In the genomic region with DNA sequence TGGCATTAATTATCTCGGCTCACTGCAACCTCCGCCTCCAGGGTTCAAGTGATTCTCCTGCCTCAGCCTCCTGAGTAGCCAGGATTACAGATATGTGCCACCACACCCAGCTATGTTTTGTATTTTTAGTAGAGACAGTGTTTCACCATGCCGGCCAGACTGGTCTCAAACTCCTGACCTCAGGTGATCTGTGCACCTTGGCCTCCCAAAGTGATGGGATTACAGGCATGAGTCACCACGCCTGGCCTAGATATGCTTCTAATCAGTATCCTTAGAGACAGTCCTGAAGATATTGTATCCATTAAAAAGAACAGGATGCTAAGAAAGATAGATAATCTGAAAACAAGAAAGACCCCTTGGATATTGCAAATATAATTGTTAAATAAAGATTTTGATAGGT, we compare ENCODE assay signal across 22 cellular contexts. TPM values are rescaled to one million over a fixed set of nuclear protein-coding genes. Genes with fewer than 3 reads are reported as not detected.
"Had no signal": no experiment of that assay in that cellular context is flagged by ENCODE, and none has a peak within 500 bp of the region (broad histone marks: within the 10 kb centered on the region; RNA-seq: fewer than 3 reads in every experiment).

No MANE protein-coding gene starts in this region.

- H3K36me3 ChIP-seq: gastroesophageal sphincter, left ventricle myocardium inferior, lower lobe of right lung, right atrium auricular region, suprapubic skin, thyroid gland, upper lobe of right lung had no signal

- ATAC-seq: gastroesophageal sphincter; stimulated activated effector memory CD8-positive, alpha-beta T cell treated with anti-CD3 and anti-CD28 coated beads, Interleukin-12 subunit alpha, Interleukin-12 subunit beta, amount 100 ng/mL, for 72 hours; stimulated activated naive CD8-positive, alpha-beta T cell treated with anti-CD3 and anti-CD28 coated beads, Interleukin-15, Interleukin-2, amounts not matched to agents 100 U/mL and 50 U/mL, for 24 hours had no signal

- H3K4me3 Mint-ChIP-seq: endodermal cell; stimulated activated effector memory CD8-positive, alpha-beta T cell treated with anti-CD3 and anti-CD28 coated beads, Interleukin-12 subunit alpha, Interleukin-12 subunit beta, amount 100 ng/mL, for 72 hours had no signal

- H3K27ac ChIP-seq: gastroesophageal sphincter, left ventricle myocardium inferior, lower lobe of right lung, right atrium auricular region, suprapubic skin, thyroid gland, upper lobe of right lung had no signal

- H3K9me3 ChIP-seq: gastroesophageal sphincter, left ventricle myocardium inferior, lower lobe of right lung, right atrium auricular region, suprapubic skin, thyroid gland, upper lobe of right lung had no signal

- H3K27me3 ChIP-seq: gastroesophageal sphincter, right atrium auricular region, suprapubic skin, thyroid gland, upper lobe of right lung had no signal

- H3K4me2 ChIP-seq: smooth muscle cell had no signal

- H3K9me3 Mint-ChIP-seq: endodermal cell, mesothelial cell of epicardium, nephron had no signal

- H3K36me3 Mint-ChIP-seq: memory B cell; mesothelial cell of epicardium; stimulated activated effector memory CD8-positive, alpha-beta T cell treated with anti-CD3 and anti-CD28 coated beads, Interleukin-12 subunit alpha, Interleukin-12 subunit beta, amount 100 ng/mL, for 72 hours had no signal

- H3K4me3 ChIP-seq: right atrium auricular region, smooth muscle cell, suprapubic skin, thyroid gland had no signal

- FAIRE-seq: endothelial cell of umbilical vein, keratinocyte had no signal

- H3K4me1 Mint-ChIP-seq: endodermal cell had no signal

- H3K27ac Mint-ChIP-seq: endodermal cell; stimulated activated effector memory CD8-positive, alpha-beta T cell treated with anti-CD3 and anti-CD28 coated beads, Interleukin-12 subunit alpha, Interleukin-12 subunit beta, amount 100 ng/mL, for 72 hours had no signal

- H3K4me1 ChIP-seq: gastroesophageal sphincter, left ventricle myocardium inferior, right atrium auricular region, suprapubic skin, thyroid gland had no signal

- DNase-seq: dermis blood vessel endothelial cell; effector CD4-positive, alpha-beta T cell; endodermal cell; glutamatergic neuron; left ventricle myocardium inferior; lower lobe of right lung; stimulated activated CD4-positive, alpha-beta T cell treated with anti-CD3 and anti-CD28 coated beads, Interleukin-4, amount 100 ng/mL, for 1 hour; stimulated activated CD8-positive, alpha-beta memory T cell treated with anti-CD3 and anti-CD28 coated beads, Interleukin-4, amount 100 ng/mL, for 48 hours; stimulated activated naive CD8-positive, alpha-beta T cell treated with anti-CD3 and anti-CD28 coated beads, Interleukin-15, Interleukin-2, amounts not matched to agents 100 U/mL and 50 U/mL, for 24 hours; thyroid gland; upper lobe of right lung had no signal

RNA-seq across cellular contexts. Expression of gene IPCEF1, which starts 3.1 kb away (rescaled TPM):
- total RNA-seq: myocyte had no signal
- polyA plus RNA-seq: smooth muscle cell had no signal
